In the genomic region with DNA sequence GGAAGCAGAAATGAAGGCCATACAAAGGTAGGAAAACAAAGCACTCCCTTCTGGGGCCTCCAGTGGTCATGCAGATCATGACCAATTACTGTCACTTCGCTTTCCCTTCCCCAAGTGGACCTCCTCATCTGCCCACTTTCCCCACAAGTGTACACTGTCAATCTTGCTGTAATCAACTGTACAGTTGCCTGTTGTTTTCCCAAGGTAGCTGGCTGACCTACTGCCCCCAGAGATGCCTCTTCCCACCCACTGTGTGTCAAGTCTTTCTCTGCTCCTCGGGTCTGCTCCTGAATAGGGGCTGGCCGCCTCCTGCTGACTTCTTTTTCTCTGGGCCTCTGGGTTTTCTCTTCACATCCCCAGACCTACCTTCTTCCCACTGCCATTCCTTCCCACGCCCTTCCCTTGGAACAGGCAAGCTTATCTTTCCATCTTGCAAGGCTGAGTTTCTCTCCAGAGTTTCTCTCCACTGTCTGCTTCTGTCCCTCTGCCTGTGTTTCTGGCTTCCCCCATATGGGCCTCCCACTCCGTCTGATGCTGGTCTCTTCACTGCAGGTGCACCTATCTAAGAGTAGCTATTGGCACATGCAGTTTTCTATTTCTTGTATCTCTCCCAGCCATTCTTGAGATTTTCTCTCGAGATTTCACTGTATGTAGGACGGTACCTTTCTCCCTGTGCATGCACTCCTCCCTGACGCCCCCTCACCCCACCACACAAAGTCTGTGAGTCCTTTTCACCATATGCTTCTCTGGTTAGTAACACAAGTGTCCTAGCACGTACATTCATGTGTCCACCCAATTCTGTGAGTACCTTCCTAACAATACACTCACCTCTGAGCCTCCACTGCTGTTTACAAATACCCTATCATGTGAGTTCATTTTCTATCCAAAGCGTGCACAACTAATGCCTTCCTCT, we compare ENCODE assay signal across 8 cellular contexts. TPM values are rescaled to one million over a fixed set of nuclear protein-coding genes. Genes with fewer than 3 reads are reported as not detected.
DNase-seq lines count a peak whose midpoint lies in the region; FAIRE-seq and TF ChIP-seq lines count a peak whose summit lies in the region.

No MANE protein-coding gene starts in this region.

- H3K9me3 Mint-ChIP-seq in activated CD4-positive, alpha-beta T cell treated with anti-CD3 and anti-CD28 coated beads, Interleukin-2, amount 10 ng/mL, durations not matched to agents 24 days and 14 days = no peaks in the 10 kb centered on the region
- no peaks in the 10 kb centered on the region for H3K9me3 Mint-ChIP-seq in astrocyte (ENCODE audit: unreplicated experiment)

- H3K4me3 ChIP-seq in astrocyte (ENCODE audit: insufficient read depth, low read depth, low read length) (peak overlapping the region; percentile 88), testis (peak overlapping the region; percentile 92 to 98)

- H3K9ac ChIP-seq in astrocyte (ENCODE audit: low read length) = peak overlapping the region; percentile 100

- H4K20me1 ChIP-seq in astrocyte (ENCODE audit: insufficient read depth, low read length) = peaks cover 62% of the 10 kb centered on the region

- H3K79me2 ChIP-seq in astrocyte (ENCODE audit: insufficient read depth, low read length) = peaks cover 71% of the 10 kb centered on the region

- H3K27me3 Mint-ChIP-seq in activated CD4-positive, alpha-beta T cell treated with anti-CD3 and anti-CD28 coated beads, Interleukin-2, amount 10 ng/mL, durations not matched to agents 24 days and 14 days = no peaks in the 10 kb centered on the region
- no peaks in the 10 kb centered on the region for H3K27me3 Mint-ChIP-seq in astrocyte (ENCODE audit: low read depth, unreplicated experiment)

- no peak overlapping the region for H2AFZ ChIP-seq in astrocyte (ENCODE audit: low read depth, low read length)

- peak; percentile 66 for DNase-seq in activated CD4-positive, alpha-beta T cell treated with anti-CD3 and anti-CD28 coated beads, Interleukin-2, amount 10 ng/mL, durations not matched to agents 24 days and 14 days
- DNase-seq in activated CD4-positive, alpha-beta T cell treated with anti-CD3 and anti-CD28 coated beads, Interleukin-2, amount 50 U/mL, for 4 hours = no peak
- DNase-seq in astrocyte (ENCODE audit: low read depth) (peak; percentile 32), left kidney (ENCODE audit: low read depth, low spot score) (peak; percentile 27), testis (no peak), HEK293T (ENCODE audit: extremely low spot score) (no peak), LoVo (ENCODE audit: low spot score) (no peak)
- no peak for DNase-seq in stimulated activated CD8-positive, alpha-beta memory T cell treated with anti-CD3 and anti-CD28 coated beads, Interleukin-4, amount 100 ng/mL, for 48 hours

- peak overlapping the region; percentile 98 for H3K4me3 Mint-ChIP-seq in activated CD4-positive, alpha-beta T cell treated with anti-CD3 and anti-CD28 coated beads, Interleukin-2, amount 10 ng/mL, durations not matched to agents 24 days and 14 days
- peak overlapping the region; percentile 96 for H3K4me3 Mint-ChIP-seq in astrocyte (ENCODE audit: unreplicated experiment)

- H3K27ac ChIP-seq in astrocyte (ENCODE audit: low read depth, low read length) = peak overlapping the region; percentile 96
- peak overlapping the region; percentile 97 to 98 for H3K27ac ChIP-seq in testis

- intact Hi-C loops in activated CD4-positive, alpha-beta T cell treated with anti-CD3 and anti-CD28 coated beads, Interleukin-2, amount 10 ng/mL, durations not matched to agents 24 days and 14 days (cut with micrococcal nuclease) = loop anchor here (5.0 kb wide), 1 partner anchor 67 kb away; no protein-coding TSS in a partner anchor
- intact Hi-C loops in testis (cut with DNase I; ENCODE audit: low total_unique reads) = no loop called here

- H3K4me1 Mint-ChIP-seq in activated CD4-positive, alpha-beta T cell treated with anti-CD3 and anti-CD28 coated beads, Interleukin-2, amount 10 ng/mL, durations not matched to agents 24 days and 14 days = peaks cover 59% of the 10 kb centered on the region
- peaks cover 53% of the 10 kb centered on the region for H3K4me1 Mint-ChIP-seq in astrocyte (ENCODE audit: low read depth, unreplicated experiment)

- TF ChIP-seq CTCF in astrocyte (IDR thresholded peaks at IDR 0.05; ENCODE audit: insufficient read depth, low read depth, low read length) (no peak), testis (IDR thresholded peaks at IDR 0.05) (no peak)

- no peaks in the 10 kb centered on the region for H3K36me3 ChIP-seq in astrocyte (ENCODE audit: insufficient read depth, low read length)
- no peaks in the 10 kb centered on the region for H3K36me3 ChIP-seq in testis (ENCODE audit: low read depth, missing control alignments)

- 50 to 53% methylated on average over 10 of the region's 10 CpGs for WGBS in testis, 2 donors

- no peak for FAIRE-seq in astrocyte (lab: Jason Lieb, UNC)

- no peaks in the 10 kb centered on the region for H3K9me3 ChIP-seq in astrocyte (ENCODE audit: insufficient read depth, low read depth, low read length)
- no peaks in the 10 kb centered on the region for H3K9me3 ChIP-seq in testis

- no peak for TF ChIP-seq POLR2A in testis (IDR thresholded peaks at IDR 0.05)

- CTCF ChIA-PET in HEK293T (lab: Yijun Ruan, JAX) = interaction anchor here (0.8 to 2.1 kb wide), 6 partner anchors 8 to 377 kb away, joined by 3 to 6 read pairs (median 4); no protein-coding TSS in a partner anchor

- POLR2A ChIA-PET in HEK293T (lab: Yijun Ruan, JAX) = interaction anchor here (1.1 kb wide), 1 partner anchor 66 kb away, joined by 3 read pairs; no protein-coding TSS in a partner anchor

- H3K4me2 ChIP-seq in astrocyte (ENCODE audit: low read length) = peak overlapping the region; percentile 98

- H3K27ac Mint-ChIP-seq in activated CD4-positive, alpha-beta T cell treated with anti-CD3 and anti-CD28 coated beads, Interleukin-2, amount 10 ng/mL, durations not matched to agents 24 days and 14 days = peak overlapping the region; percentile 93
- peak overlapping the region; percentile 97 for H3K27ac Mint-ChIP-seq in astrocyte (ENCODE audit: unreplicated experiment)

- peaks cover 22% of the 10 kb centered on the region for H3K4me1 ChIP-seq in astrocyte (ENCODE audit: insufficient read depth, low read length)
- H3K4me1 ChIP-seq in testis = peaks cover 9% of the 10 kb centered on the region

- H3K27me3 ChIP-seq in astrocyte (ENCODE audit: insufficient read depth, low read length) (no peaks in the 10 kb centered on the region), testis (no peaks in the 10 kb centered on the region)

- peaks cover 49% of the 10 kb centered on the region for H3K36me3 Mint-ChIP-seq in activated CD4-positive, alpha-beta T cell treated with anti-CD3 and anti-CD28 coated beads, Interleukin-2, amount 10 ng/mL, durations not matched to agents 24 days and 14 days (ENCODE audit: low read depth)
- peaks cover 9% of the 10 kb centered on the region for H3K36me3 Mint-ChIP-seq in astrocyte (ENCODE audit: low read depth, unreplicated experiment)

TF ChIP-seq in HEK293T, 16 proteins besides CTCF, POLR2A, EP300 and RAD21:
- TF ChIP-seq SP1 (IDR thresholded peaks at IDR 0.05) (no peak), ARNT (IDR thresholded peaks at IDR 0.05) (no peak), FOXA1 (IDR thresholded peaks at IDR 0.05) (no peak), SUZ12 (IDR thresholded peaks at IDR 0.05) (no peak), L3MBTL2 (conservative IDR thresholded peaks at IDR 0.05) (no peak), NFRKB (IDR thresholded peaks at IDR 0.05) (no peak), TARDBP (IDR thresholded peaks at IDR 0.05) (no peak), ZNF384 (IDR thresholded peaks at IDR 0.05) (no peak)
- TF ChIP-seq, protein P1, sequence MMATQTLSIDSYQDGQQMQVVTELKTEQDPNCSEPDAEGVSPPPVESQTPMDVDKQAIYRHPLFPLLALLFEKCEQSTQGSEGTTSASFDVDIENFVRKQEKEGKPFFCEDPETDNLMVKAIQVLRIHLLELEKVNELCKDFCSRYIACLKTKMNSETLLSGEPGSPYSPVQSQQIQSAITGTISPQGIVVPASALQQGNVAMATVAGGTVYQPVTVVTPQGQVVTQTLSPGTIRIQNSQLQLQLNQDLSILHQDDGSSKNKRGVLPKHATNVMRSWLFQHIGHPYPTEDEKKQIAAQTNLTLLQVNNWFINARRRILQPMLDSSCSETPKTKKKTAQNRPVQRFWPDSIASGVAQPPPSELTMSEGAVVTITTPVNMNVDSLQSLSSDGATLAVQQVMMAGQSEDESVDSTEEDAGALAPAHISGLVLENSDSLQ (IDR thresholded peaks at IDR 0.05) = no peak

RNA-seq across cellular contexts. Expression of a gene that starts 2.3 kb away (rescaled TPM):
- 103 and 111 TPM in 2 replicates for total RNA-seq in activated CD4-positive, alpha-beta T cell treated with anti-CD3 and anti-CD28 coated beads, Interleukin-2, amount 10 ng/mL, durations not matched to agents 24 days and 14 days
- 107 and 118 TPM in 2 replicates for total RNA-seq in astrocyte
- 10 to 100 TPM; 78.9 to 87.3 TPM for total RNA-seq in testis
- 32.1 TPM for polyA plus RNA-seq in testis (ENCODE audit: insufficient read depth, low read depth, low replicate concordance)

Comparison
In these comparisons a context has a peak if more than half of its experiments do, and no peak if none do; other contexts are left out.
1. DNase-seq: peak in activated CD4-positive, alpha-beta T cell treated with anti-CD3 and anti-CD28 coated beads, Interleukin-2, amount 10 ng/mL, durations not matched to agents 24 days and 14 days (single experiment), astrocyte (single experiment) and left kidney (single experiment); none in activated CD4-positive, alpha-beta T cell treated with anti-CD3 and anti-CD28 coated beads, Interleukin-2, amount 50 U/mL, for 4 hours (0 of 2), testis (single experiment), HEK293T (single experiment), stimulated activated CD8-positive, alpha-beta memory T cell treated with anti-CD3 and anti-CD28 coated beads, Interleukin-4, amount 100 ng/mL, for 48 hours (single experiment) and LoVo (single experiment).